ENCODE assay signal across 8 cellular contexts in the genomic region with DNA sequence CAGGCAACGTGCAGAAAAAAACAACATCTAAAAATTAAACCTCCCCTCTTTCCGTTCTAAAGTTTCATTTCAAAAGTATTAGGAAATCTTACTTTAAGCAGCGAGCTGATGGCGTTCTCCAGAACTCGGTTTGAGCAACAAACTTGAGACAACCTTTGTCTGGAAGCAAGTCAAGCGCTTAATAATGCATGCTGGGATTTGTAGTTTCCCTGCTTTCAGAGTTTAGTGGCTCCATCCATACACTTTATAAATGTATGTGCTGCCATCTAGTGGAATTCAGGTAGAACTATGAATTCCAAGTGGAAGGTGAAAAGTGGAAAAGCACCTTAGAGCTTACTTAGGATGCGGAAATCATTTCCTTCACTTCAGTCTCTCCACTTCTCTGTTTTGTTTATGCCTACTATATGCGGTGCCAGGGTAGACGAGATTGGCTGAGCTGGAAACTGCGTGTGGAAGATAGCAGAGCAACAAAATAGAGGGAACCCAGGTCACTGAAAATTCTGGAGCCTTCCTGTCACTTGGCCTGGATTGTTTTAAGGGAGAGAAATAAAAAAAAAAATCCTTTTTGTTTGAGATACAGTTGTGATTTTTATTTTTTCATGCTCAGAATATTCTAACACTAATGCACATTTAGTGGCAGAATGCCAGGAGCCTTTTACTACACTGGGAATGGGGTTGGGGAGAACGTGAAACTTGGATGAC. TPM values are rescaled to one million over a fixed set of nuclear protein-coding genes. Genes with fewer than 3 reads are reported as not detected.
A peak's percentile ranks its signal among the peaks of the same experiment; 100 is the strongest.
DNase-seq lines count a peak whose midpoint lies in the region; ATAC-seq, FAIRE-seq and TF ChIP-seq lines count a peak whose summit lies in the region.

A gene (minus strand): TSS at position 144 of the 702 bp plus-strand sequence. CDS start 3,580 bp downstream, outside the sequence.

- peak; percentile 94 for ATAC-seq in GM23338

- peaks cover 13% of the 10 kb centered on the region for H3K4me1 Mint-ChIP-seq in GM23338
- peaks cover 40% of the 10 kb centered on the region for H3K4me1 Mint-ChIP-seq in nephron progenitor cell

- H3K9me3 Mint-ChIP-seq in GM23338 (no peaks in the 10 kb centered on the region), nephron progenitor cell (no peaks in the 10 kb centered on the region)

- peak; percentile 98 for DNase-seq in GM23338 (ENCODE audit: low spot score)
- DNase-seq in RCC 7860 (ENCODE audit: low spot score): peak; percentile 87
- peak; percentile 11 for DNase-seq in activated naive CD4-positive, alpha-beta T cell treated with anti-CD3 and anti-CD28 coated beads, Interleukin-2, amount 50 U/mL, for 16 hours
- DNase-seq in frontal cortex (ENCODE audit: low spot score in 2 of 2): peak; percentile 41 to 66
- DNase-seq in nephron progenitor cell: peak; percentile 41
- DNase-seq in cortex of kidney (lab: John Stamatoyannopoulos, UW): no peak

- no peaks in the 10 kb centered on the region for H3K9me2 ChIP-seq in GM23338 (ENCODE audit: insufficient read depth)

- no peaks in the 10 kb centered on the region for H3K27me3 Mint-ChIP-seq in GM23338 (ENCODE audit: insufficient read depth, low read depth, poor library complexity)
- H3K27me3 Mint-ChIP-seq in nephron progenitor cell (ENCODE audit: low read depth, poor library complexity): peaks cover 3% of the 10 kb centered on the region

- peak; percentile 90 for FAIRE-seq in RCC 7860 (lab: Jason Lieb, UNC)
- peak; percentile 79 for FAIRE-seq in frontal cortex (lab: Jason Lieb, UNC)

- no peaks in the 10 kb centered on the region for H3K36me3 ChIP-seq in GM23338 (ENCODE audit: insufficient read depth)
- H3K36me3 ChIP-seq in KMS-11 (ENCODE audit: insufficient read depth): no peaks in the 10 kb centered on the region

- H3K9ac ChIP-seq in KMS-11: peak within 1 kb of the TSS; percentile 11; the same call in 1 of the 2 replicates

- no peaks in the 10 kb centered on the region for H3K27me3 ChIP-seq in GM23338 (ENCODE audit: insufficient read depth)
- no peaks in the 10 kb centered on the region for H3K27me3 ChIP-seq in KMS-11 (ENCODE audit: insufficient read depth, low read depth)

- H4K20me1 ChIP-seq in GM23338 (replicated peaks; ENCODE audit: insufficient read depth): no peaks in the 10 kb centered on the region
- no peaks in the 10 kb centered on the region for H4K20me1 ChIP-seq in KMS-11 (ENCODE audit: insufficient read depth)

- H3K4me2 ChIP-seq in GM23338 (peak within 1 kb of the TSS; percentile 64), KMS-11 (peak within 1 kb of the TSS; percentile 36)

- no peaks in the 10 kb centered on the region for H3K79me2 ChIP-seq in GM23338 (replicated peaks; ENCODE audit: insufficient read depth)
- no peaks in the 10 kb centered on the region for H3K79me2 ChIP-seq in KMS-11 (ENCODE audit: insufficient read depth, low read depth)

- H3K36me3 Mint-ChIP-seq in GM23338 (ENCODE audit: low read depth) (peaks cover 3% of the 10 kb centered on the region; the same call in 1 of the 3 replicates), nephron progenitor cell (ENCODE audit: low read depth) (peaks cover 11% of the 10 kb centered on the region)

- TF ChIP-seq CTCF in GM23338 (conservative IDR thresholded peaks at IDR 0.05; ENCODE audit: low read depth in 2 of 2) (peak; percentile 79 to 82), KMS-11 (conservative IDR thresholded peaks at IDR 0.05; ENCODE audit: low read depth, low read length) (peak; percentile 94), nephron progenitor cell (IDR thresholded peaks at IDR 0.05) (peak; percentile 68)

- H3K4me3 Mint-ChIP-seq in GM23338 (peak within 1 kb of the TSS; percentile 82), nephron progenitor cell (peak within 1 kb of the TSS; percentile 93)

- H3F3A ChIP-seq in GM23338 (replicated peaks; ENCODE audit: low read depth): no peaks in the 10 kb centered on the region

- peak within 1 kb of the TSS; percentile 69 for H3K4me3 ChIP-seq in GM08714 (ENCODE audit: low read length)
- peak within 1 kb of the TSS; percentile 47 for H3K4me3 ChIP-seq in GM23338
- H3K4me3 ChIP-seq in KMS-11 (IDR thresholded peaks at IDR 0.05; ENCODE audit: insufficient read depth, low read depth, low read length): no peak within 1 kb of the TSS

- H2AFZ ChIP-seq in GM23338: no peak within 1 kb of the TSS
- peak within 1 kb of the TSS; percentile 56 for H2AFZ ChIP-seq in KMS-11 (ENCODE audit: low read depth)

- no peaks in the 10 kb centered on the region for H3K4me1 ChIP-seq in GM23338 (ENCODE audit: insufficient read depth)
- peaks cover 11% of the 10 kb centered on the region for H3K4me1 ChIP-seq in KMS-11 (ENCODE audit: low read depth, poor library complexity, severe bottlenecking)

- H3K27ac ChIP-seq in GM23338 (ENCODE audit: low read depth) (no peak within 1 kb of the TSS), KMS-11 (no peak within 1 kb of the TSS)

- H3K27ac Mint-ChIP-seq in GM23338 (peak within 1 kb of the TSS; percentile 75), nephron progenitor cell (peak within 1 kb of the TSS; percentile 44)

TF ChIP-seq in GM23338, 12 proteins besides CTCF, POLR2A, EP300 and RAD21:
- TF ChIP-seq EZH2phosphoT487 (IDR thresholded peaks at IDR 0.05; ENCODE audit: unreplicated experiment) (no peak), ZNF114 (CRISPR knock-in tag; IDR thresholded peaks at IDR 0.05) (no peak), JUNB (IDR thresholded peaks at IDR 0.05; ENCODE audit: unreplicated experiment) (no peak), EZH2 (IDR thresholded peaks at IDR 0.05; ENCODE audit: low read depth, unreplicated experiment) (no peak), POLR2AphosphoS5 (IDR thresholded peaks at IDR 0.05; ENCODE audit: low read depth) (peak; percentile 66), NANOG (IDR thresholded peaks at IDR 0.05; ENCODE audit: borderline replicate concordance) (no peak)
- TF ChIP-seq, protein P1, sequence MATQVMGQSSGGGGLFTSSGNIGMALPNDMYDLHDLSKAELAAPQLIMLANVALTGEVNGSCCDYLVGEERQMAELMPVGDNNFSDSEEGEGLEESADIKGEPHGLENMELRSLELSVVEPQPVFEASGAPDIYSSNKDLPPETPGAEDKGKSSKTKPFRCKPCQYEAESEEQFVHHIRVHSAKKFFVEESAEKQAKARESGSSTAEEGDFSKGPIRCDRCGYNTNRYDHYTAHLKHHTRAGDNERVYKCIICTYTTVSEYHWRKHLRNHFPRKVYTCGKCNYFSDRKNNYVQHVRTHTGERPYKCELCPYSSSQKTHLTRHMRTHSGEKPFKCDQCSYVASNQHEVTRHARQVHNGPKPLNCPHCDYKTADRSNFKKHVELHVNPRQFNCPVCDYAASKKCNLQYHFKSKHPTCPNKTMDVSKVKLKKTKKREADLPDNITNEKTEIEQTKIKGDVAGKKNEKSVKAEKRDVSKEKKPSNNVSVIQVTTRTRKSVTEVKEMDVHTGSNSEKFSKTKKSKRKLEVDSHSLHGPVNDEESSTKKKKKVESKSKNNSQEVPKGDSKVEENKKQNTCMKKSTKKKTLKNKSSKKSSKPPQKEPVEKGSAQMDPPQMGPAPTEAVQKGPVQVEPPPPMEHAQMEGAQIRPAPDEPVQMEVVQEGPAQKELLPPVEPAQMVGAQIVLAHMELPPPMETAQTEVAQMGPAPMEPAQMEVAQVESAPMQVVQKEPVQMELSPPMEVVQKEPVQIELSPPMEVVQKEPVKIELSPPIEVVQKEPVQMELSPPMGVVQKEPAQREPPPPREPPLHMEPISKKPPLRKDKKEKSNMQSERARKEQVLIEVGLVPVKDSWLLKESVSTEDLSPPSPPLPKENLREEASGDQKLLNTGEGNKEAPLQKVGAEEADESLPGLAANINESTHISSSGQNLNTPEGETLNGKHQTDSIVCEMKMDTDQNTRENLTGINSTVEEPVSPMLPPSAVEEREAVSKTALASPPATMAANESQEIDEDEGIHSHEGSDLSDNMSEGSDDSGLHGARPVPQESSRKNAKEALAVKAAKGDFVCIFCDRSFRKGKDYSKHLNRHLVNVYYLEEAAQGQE (IDR thresholded peaks at IDR 0.05; ENCODE audit: unreplicated experiment): no peak
- TF ChIP-seq, protein P2, sequence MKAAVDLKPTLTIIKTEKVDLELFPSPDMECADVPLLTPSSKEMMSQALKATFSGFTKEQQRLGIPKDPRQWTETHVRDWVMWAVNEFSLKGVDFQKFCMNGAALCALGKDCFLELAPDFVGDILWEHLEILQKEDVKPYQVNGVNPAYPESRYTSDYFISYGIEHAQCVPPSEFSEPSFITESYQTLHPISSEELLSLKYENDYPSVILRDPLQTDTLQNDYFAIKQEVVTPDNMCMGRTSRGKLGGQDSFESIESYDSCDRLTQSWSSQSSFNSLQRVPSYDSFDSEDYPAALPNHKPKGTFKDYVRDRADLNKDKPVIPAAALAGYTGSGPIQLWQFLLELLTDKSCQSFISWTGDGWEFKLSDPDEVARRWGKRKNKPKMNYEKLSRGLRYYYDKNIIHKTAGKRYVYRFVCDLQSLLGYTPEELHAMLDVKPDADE (IDR thresholded peaks at IDR 0.05): peak; percentile 66; the same call in 1 of the 2 replicates

RNA-seq across cellular contexts. Expression of the gene that starts here (rescaled TPM):
- 36.5 and 60.0 TPM in 2 replicates for total RNA-seq in GM23338 (2014; rRNA removed; shearing (Covaris generic))
- polyA plus RNA-seq in GM23338 (2016; fragmentation: Nextera tagmentation; extraction: Ambion mirVana): 66.4 and 73.9 TPM in 2 replicates
- 7.3 TPM for total RNA-seq in frontal cortex
